Comparison of ENCODE assay signal across 16 cellular contexts in the genomic region with DNA sequence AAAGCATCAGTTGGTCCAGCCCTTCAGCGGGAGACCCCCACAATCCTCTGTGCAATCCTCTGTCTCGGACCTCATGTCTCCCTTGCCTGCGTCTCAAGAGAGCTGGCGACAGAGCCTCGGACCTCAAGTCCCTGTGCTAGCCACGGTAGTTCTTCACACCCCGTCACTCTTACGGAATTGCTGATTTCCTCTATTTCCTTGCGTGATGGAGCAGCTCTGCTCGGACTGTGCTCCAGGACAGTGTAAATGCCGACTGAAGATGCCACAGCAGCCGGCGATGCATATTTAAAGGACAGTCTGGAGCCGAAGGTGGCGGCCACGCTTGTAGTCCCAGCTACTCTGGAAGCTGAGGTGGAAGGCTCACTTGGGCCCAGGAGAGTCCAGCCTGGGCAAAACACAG. TPM values are rescaled to one million over a fixed set of nuclear protein-coding genes. Genes with fewer than 3 reads are reported as not detected.
A peak's percentile ranks its signal among the peaks of the same experiment; 100 is the strongest.
DNase-seq lines count a peak whose midpoint lies in the region; ATAC-seq, FAIRE-seq and TF ChIP-seq lines count a peak whose summit lies in the region.
"Had no signal": no experiment of that assay in that cellular context is flagged by ENCODE, and none has a peak within 500 bp of the region (broad histone marks: within the 10 kb centered on the region; RNA-seq: fewer than 3 reads in every experiment).

No MANE protein-coding gene starts in this region.

- H3K4me3 Mint-ChIP-seq in activated CD4-positive, alpha-beta memory T cell treated with anti-CD3 and anti-CD28 coated beads for 36 hours = peak overlapping the region; percentile 2
- H3K4me3 Mint-ChIP-seq in immature natural killer cell (peak overlapping the region; percentile 54 to 94 (median 88)), type B pancreatic cell (peak overlapping the region; percentile 91)

- no peaks in the 10 kb centered on the region for H3K9me3 Mint-ChIP-seq in activated CD4-positive, alpha-beta memory T cell treated with anti-CD3 and anti-CD28 coated beads for 36 hours
- H3K9me3 Mint-ChIP-seq in immature natural killer cell (no peaks in the 10 kb centered on the region), type B pancreatic cell (no peaks in the 10 kb centered on the region)

- no peaks in the 10 kb centered on the region for H3K36me3 ChIP-seq in HepG2 (replicated peaks in 1 of 2; ENCODE audit: control insufficient read depth in 1 of 2, insufficient read depth in 2 of 2, low read length in 2 of 2)
- no peaks in the 10 kb centered on the region for H3K36me3 ChIP-seq in right lobe of liver
- H3K36me3 ChIP-seq: breast epithelium had no signal

- H3K27ac Mint-ChIP-seq in activated CD4-positive, alpha-beta memory T cell treated with anti-CD3 and anti-CD28 coated beads for 36 hours = no peak overlapping the region
- peak overlapping the region in 1 of 6 donors; percentile 20 for H3K27ac Mint-ChIP-seq in immature natural killer cell
- peak overlapping the region; percentile 21 for H3K27ac Mint-ChIP-seq in type B pancreatic cell

- 95% methylated on average over 16 of the region's 16 CpGs for WGBS in HepG2 (ENCODE audit: low lambda C conversion rate)
- 92% methylated on average over 14 of the region's 16 CpGs for WGBS in right lobe of liver (ENCODE audit: insufficient coverage, low coverage, low lambda C conversion rate, missing lambda C conversion rate)

- DNase-seq in HepG2 (ENCODE audit: low spot score) = no peak
- no peak for DNase-seq in right lobe of liver
- DNase-seq in activated CD4-positive, alpha-beta memory T cell treated with anti-CD3 and anti-CD28 coated beads for 36 hours = no peak
- no peak for DNase-seq in immature natural killer cell
- DNase-seq in type B pancreatic cell (ENCODE audit: extremely low spot score, unreplicated experiment) = no peak
- DNase-seq in HPDE6-E6E7 (ENCODE audit: extremely low spot score) = no peak
- no peak for DNase-seq in AG08396 (ENCODE audit: low spot score)
- DNase-seq in MV-4-11 (lab: John Stamatoyannopoulos, UW) = no peak
- DNase-seq: BE2C; effector CD8-positive, alpha-beta T cell; foreskin melanocyte; NCI-H1417 treated with DMSO at 0.1 percent for 48 hours; SK-N-SH; stimulated activated CD4-positive, alpha-beta T cell treated with anti-CD3 and anti-CD28 coated beads, Interleukin-2, amount 100 ng/mL, for 24 hours; WERI-Rb-1 had no signal

- TF ChIP-seq RAD21 in HepG2 (CRISPR knock-in tag; IDR thresholded peaks at IDR 0.05) = no peak

- TF ChIP-seq POLR2A in HepG2 (IDR thresholded peaks at IDR 0.05; ENCODE audit: insufficient read depth in 1 of 2, low read depth in 2 of 2, low read length in 2 of 2) (no peak), right lobe of liver (IDR thresholded peaks at IDR 0.05) (no peak)

- CTCF ChIA-PET in HepG2 (lab: Yijun Ruan, JAX; ENCODE audit: low intra/inter-chr PET ratio, low total read pairs) = interaction anchor here (1.0 kb wide), 1 partner anchor 11 kb away, joined by 6 read pairs; no protein-coding TSS in a partner anchor
- CTCF ChIA-PET in activated CD4-positive, alpha-beta memory T cell treated with anti-CD3 and anti-CD28 coated beads for 36 hours (lab: Charles Lee) = interaction anchor here (0.7 to 4.2 kb wide), 3 partner anchors 12 to 73 kb away, joined by 4 to 25 read pairs (median 4); no protein-coding TSS in a partner anchor

- no peak overlapping the region for H2AFZ ChIP-seq in HepG2 (ENCODE audit: low read length)

- H3K79me2 ChIP-seq in HepG2 (ENCODE audit: insufficient read depth, low read length) = peaks cover 19% of the 10 kb centered on the region

- H3K9me3 ChIP-seq in HepG2 (ENCODE audit: low read length) (no peaks in the 10 kb centered on the region), right lobe of liver (no peaks in the 10 kb centered on the region)
- H3K9me3 ChIP-seq: BE2C, breast epithelium, SK-N-SH had no signal

- no peak for TF ChIP-seq CTCF in HepG2 (CRISPR knock-in tag; IDR thresholded peaks at IDR 0.05)
- no peak for TF ChIP-seq CTCF in right lobe of liver (IDR thresholded peaks at IDR 0.05)
- no peak for TF ChIP-seq CTCF in type B pancreatic cell (conservative IDR thresholded peaks at IDR 0.05)

- no peak overlapping the region for H3K4me2 ChIP-seq in HepG2 (ENCODE audit: low read depth, low read length)

- ATAC-seq in HepG2 = no peak
- ATAC-seq in right lobe of liver = no peak

- no peak overlapping the region for H3K9ac ChIP-seq in HepG2 (ENCODE audit: insufficient read depth, low read depth, low read length)
- H3K9ac ChIP-seq: SK-N-SH had no signal

- peaks cover 9% of the 10 kb centered on the region; the same call in 1 of the 2 replicates for H4K20me1 ChIP-seq in HepG2 (ENCODE audit: insufficient read depth, low read length)

- no peak for FAIRE-seq in HepG2 (lab: Jason Lieb, UNC)

- POLR2A ChIA-PET in HepG2 (lab: Yijun Ruan, JAX) = no interaction called here
- POLR2A ChIA-PET in activated CD4-positive, alpha-beta memory T cell treated with anti-CD3 and anti-CD28 coated beads for 36 hours (lab: Charles Lee) = interaction anchor here (0.5 to 0.6 kb wide), 3 partner anchors 11 to 166 kb away, joined by 3 read pairs; no protein-coding TSS in a partner anchor

- H3K4me1 ChIP-seq in HepG2 (ENCODE audit: insufficient read depth, low read length) = peaks cover 20% of the 10 kb centered on the region
- peaks cover 0 to 18% (median 8%) of the 10 kb centered on the region in 4 donors for H3K4me1 ChIP-seq in right lobe of liver
- H3K4me1 ChIP-seq: BE2C had no signal

- no peak overlapping the region for H3K27ac ChIP-seq in HepG2 (ENCODE audit: extremely low read length, insufficient read depth, low read length)
- no peak overlapping the region for H3K27ac ChIP-seq in right lobe of liver
- H3K27ac ChIP-seq: breast epithelium, WERI-Rb-1 had no signal

- no peaks in the 10 kb centered on the region for H3K27me3 Mint-ChIP-seq in activated CD4-positive, alpha-beta memory T cell treated with anti-CD3 and anti-CD28 coated beads for 36 hours
- H3K27me3 Mint-ChIP-seq in immature natural killer cell (ENCODE audit: low read depth in 3 of 3) (peaks cover 2 to 20% (median 4%) of the 10 kb centered on the region in 3 donors), type B pancreatic cell (no peaks in the 10 kb centered on the region)

- BruUV-seq in HepG2 (replicated peaks; lab: Mats Ljungman, UMichigan) = TSS peak; percentile 37

- H3K4me1 Mint-ChIP-seq in activated CD4-positive, alpha-beta memory T cell treated with anti-CD3 and anti-CD28 coated beads for 36 hours (ENCODE audit: low read depth) = peaks cover 14% of the 10 kb centered on the region
- peaks cover 25 to 28% of the 10 kb centered on the region in 2 donors for H3K4me1 Mint-ChIP-seq in immature natural killer cell
- H3K4me1 Mint-ChIP-seq in type B pancreatic cell (ENCODE audit: unreplicated experiment) = peaks cover 15% of the 10 kb centered on the region

- H3K36me3 Mint-ChIP-seq in activated CD4-positive, alpha-beta memory T cell treated with anti-CD3 and anti-CD28 coated beads for 36 hours = peaks cover 7% of the 10 kb centered on the region
- no peaks in the 10 kb centered on the region for H3K36me3 Mint-ChIP-seq in immature natural killer cell
- H3K36me3 Mint-ChIP-seq in type B pancreatic cell = no peaks in the 10 kb centered on the region

- H3K4me3 ChIP-seq in HepG2 (replicated peaks in 1 of 3; ENCODE audit: insufficient read depth in 1 of 3, low read depth in 2 of 3, low read length in 3 of 3) = no peak overlapping the region
- H3K4me3 ChIP-seq in right lobe of liver = no peak overlapping the region

- in situ Hi-C loops in HepG2 (cut with HindIII; ENCODE audit: extremely low pct_ligation_motif_present, low pct_unique_long_range_greater_than_20kb) = no loop called here

- H3K27me3 ChIP-seq in HepG2 (ENCODE audit: control insufficient read depth in 1 of 2, insufficient read depth in 2 of 2, low read length in 2 of 2) (no peaks in the 10 kb centered on the region; a peak in 1 of 5 replicates), right lobe of liver (no peaks in the 10 kb centered on the region)
- H3K27me3 ChIP-seq: BE2C, breast epithelium had no signal

- TF ChIP-seq EP300 in HepG2 (IDR thresholded peaks at IDR 0.05; ENCODE audit: low read depth in 2 of 2, low read length in 2 of 2) = no peak
- no peak for TF ChIP-seq EP300 in HepG2 (CRISPR knock-in tag; IDR thresholded peaks at IDR 0.05; ENCODE audit: borderline replicate concordance)

- intact Hi-C loops in HepG2 (cut with micrococcal nuclease; ENCODE audit: unreplicated experiment) = no loop called here
- intact Hi-C loops in right lobe of liver (cut with DNase I) = no loop called here
- intact Hi-C loops in activated CD4-positive, alpha-beta memory T cell treated with anti-CD3 and anti-CD28 coated beads for 36 hours (cut with micrococcal nuclease) = no loop called here

RNA-seq across cellular contexts. Expression of a gene that starts 1.9 kb away (rescaled TPM):
- total RNA-seq in HepG2 (2016; rRNA removed; fragmentation: Illumina TruSeq; extraction: Trizol) = 2.0 and 2.5 TPM in 2 replicates
- total RNA-seq in HepG2 (2016; cell fraction: cytosol; rRNA removed; fragmentation: Illumina TruSeq; extraction: Trizol; ENCODE audit: low read depth) = 1.9 and 2.1 TPM in 2 replicates
- total RNA-seq in HepG2 (2016; cell fraction: insoluble cytoplasmic fraction; rRNA removed; fragmentation: Illumina TruSeq; extraction: Trizol) = 2.5 and 3.1 TPM in 2 replicates
- total RNA-seq in HepG2 (2016; cell fraction: membrane; rRNA removed; fragmentation: Illumina TruSeq; extraction: Trizol) = 4.7 and 4.9 TPM in 2 replicates
- total RNA-seq in HepG2 (2016; cell fraction: nucleus; rRNA removed; fragmentation: Illumina TruSeq; extraction: Trizol) = 1.2 and 1.4 TPM in 2 replicates
- polyA plus RNA-seq in HepG2 (2011; rRNA removed) = 1.6 and 1.8 TPM in 2 replicates
- 1.2 TPM in 2 replicates for polyA plus RNA-seq in HepG2 (2011; cell fraction: cytosol; rRNA removed)
- 1.2 and 1.3 TPM in 2 replicates for polyA plus RNA-seq in HepG2 (2011; cell fraction: nucleus; rRNA removed)
- polyA plus RNA-seq in HepG2 (2012) = 1.5 and 1.7 TPM in 2 replicates
- 2.8 TPM in 2 replicates for polyA plus RNA-seq in HepG2 (2016; cell fraction: cytosol; fragmentation: Illumina TruSeq; extraction: Trizol; ENCODE audit: low read depth)
- polyA plus RNA-seq in HepG2 (2016; cell fraction: insoluble cytoplasmic fraction; fragmentation: Illumina TruSeq; extraction: Trizol; ENCODE audit: low read depth) = 3.0 TPM in 2 replicates
- polyA plus RNA-seq in HepG2 (2016; cell fraction: membrane; fragmentation: Illumina TruSeq; extraction: Trizol; ENCODE audit: low read depth) = 4.7 TPM in 2 replicates
- polyA plus RNA-seq in HepG2 (2016; cell fraction: nucleus; fragmentation: Illumina TruSeq; extraction: Trizol; ENCODE audit: insufficient read depth, low read depth) = 2.1 and 2.8 TPM in 2 replicates
- polyA minus RNA-seq in HepG2 (2011; rRNA and poly(A)+ RNA removed; ENCODE audit: low replicate concordance) = 2.6 and 2.7 TPM in 2 replicates
- polyA minus RNA-seq in HepG2 (2011; cell fraction: cytosol; rRNA and poly(A)+ RNA removed) = 0.88 and 1.4 TPM in 2 replicates
- 1.4 and 3.2 TPM in 2 replicates for polyA minus RNA-seq in HepG2 (2011; cell fraction: nucleus; rRNA and poly(A)+ RNA removed)
- 1 to 10 TPM; 1.0 to 4.3 (median 2.8) TPM for total RNA-seq in right lobe of liver
- 1 to 10 TPM; 2.3 to 3.0 TPM for total RNA-seq in activated CD4-positive, alpha-beta memory T cell treated with anti-CD3 and anti-CD28 coated beads for 36 hours
- polyA plus RNA-seq in immature natural killer cell = 1 to 10 TPM; 2.7 to 4.4 (median 4.0) TPM
- 8.9 and 9.3 TPM in 2 replicates for total RNA-seq in type B pancreatic cell (ENCODE audit: low replicate concordance)

RNA-seq across cellular contexts. Expression of a gene that starts 2.1 kb away (rescaled TPM):
- total RNA-seq in HepG2 (2016; rRNA removed; fragmentation: Illumina TruSeq; extraction: Trizol) (47.9 and 63.4 TPM in 2 replicates), right lobe of liver (10 to 100 TPM; 16.1 to 24.7 (median 19.5) TPM), type B pancreatic cell (ENCODE audit: low replicate concordance) (32.4 and 33.8 TPM in 2 replicates)
- total RNA-seq in HepG2 (2016; cell fraction: cytosol; rRNA removed; fragmentation: Illumina TruSeq; extraction: Trizol; ENCODE audit: low read depth) = 11.5 and 13.9 TPM in 2 replicates
- 48.3 and 54.0 TPM in 2 replicates for total RNA-seq in HepG2 (2016; cell fraction: insoluble cytoplasmic fraction; rRNA removed; fragmentation: Illumina TruSeq; extraction: Trizol)
- total RNA-seq in HepG2 (2016; cell fraction: membrane; rRNA removed; fragmentation: Illumina TruSeq; extraction: Trizol) = 23.0 and 27.1 TPM in 2 replicates
- total RNA-seq in HepG2 (2016; cell fraction: nucleus; rRNA removed; fragmentation: Illumina TruSeq; extraction: Trizol) = 25.4 and 26.5 TPM in 2 replicates
- polyA plus RNA-seq in HepG2 (2011; rRNA removed) (6.8 and 6.9 TPM in 2 replicates), immature natural killer cell (10 to 100 TPM in 1 of 3 donors, 1 to 10 TPM in 2; 1.3 to 19.2 (median 5.0) TPM)
- polyA plus RNA-seq in HepG2 (2011; cell fraction: cytosol; rRNA removed) = 4.8 and 5.2 TPM in 2 replicates
- polyA plus RNA-seq in HepG2 (2011; cell fraction: nucleus; rRNA removed) = 8.6 and 9.1 TPM in 2 replicates
- polyA plus RNA-seq in HepG2 (2012) = 23.7 and 25.5 TPM in 2 replicates
- 5.0 and 6.7 TPM in 2 replicates for polyA plus RNA-seq in HepG2 (2016; cell fraction: cytosol; fragmentation: Illumina TruSeq; extraction: Trizol; ENCODE audit: low read depth)
- polyA plus RNA-seq in HepG2 (2016; cell fraction: insoluble cytoplasmic fraction; fragmentation: Illumina TruSeq; extraction: Trizol; ENCODE audit: low read depth) = 48.2 and 58.0 TPM in 2 replicates
- 12.7 and 14.5 TPM in 2 replicates for polyA plus RNA-seq in HepG2 (2016; cell fraction: membrane; fragmentation: Illumina TruSeq; extraction: Trizol; ENCODE audit: low read depth)
- polyA plus RNA-seq in HepG2 (2016; cell fraction: nucleus; fragmentation: Illumina TruSeq; extraction: Trizol; ENCODE audit: insufficient read depth, low read depth) = 36.4 and 41.5 TPM in 2 replicates
- polyA minus RNA-seq in HepG2 (2011; rRNA and poly(A)+ RNA removed; ENCODE audit: low replicate concordance) = 7.1 and 9.6 TPM in 2 replicates
- 10.4 and 14.8 TPM in 2 replicates for polyA minus RNA-seq in HepG2 (2011; cell fraction: cytosol; rRNA and poly(A)+ RNA removed)
- 10.0 and 12.2 TPM in 2 replicates for polyA minus RNA-seq in HepG2 (2011; cell fraction: nucleus; rRNA and poly(A)+ RNA removed)
- 10 to 100 TPM; 67.4 to 73.4 TPM for total RNA-seq in activated CD4-positive, alpha-beta memory T cell treated with anti-CD3 and anti-CD28 coated beads for 36 hours

Comparison
In these comparisons a context has a peak if more than half of its experiments do, and no peak if none do; other contexts are left out.
1. H3K4me3 Mint-ChIP-seq: peak in every context shown above with its lines; median percentile 91 in type B pancreatic cell; 88 in immature natural killer cell; 2 in activated CD4-positive, alpha-beta memory T cell treated with anti-CD3 and anti-CD28 coated beads for 36 hours.